ENCODE assay signal across 20 cellular contexts in the genomic region with DNA sequence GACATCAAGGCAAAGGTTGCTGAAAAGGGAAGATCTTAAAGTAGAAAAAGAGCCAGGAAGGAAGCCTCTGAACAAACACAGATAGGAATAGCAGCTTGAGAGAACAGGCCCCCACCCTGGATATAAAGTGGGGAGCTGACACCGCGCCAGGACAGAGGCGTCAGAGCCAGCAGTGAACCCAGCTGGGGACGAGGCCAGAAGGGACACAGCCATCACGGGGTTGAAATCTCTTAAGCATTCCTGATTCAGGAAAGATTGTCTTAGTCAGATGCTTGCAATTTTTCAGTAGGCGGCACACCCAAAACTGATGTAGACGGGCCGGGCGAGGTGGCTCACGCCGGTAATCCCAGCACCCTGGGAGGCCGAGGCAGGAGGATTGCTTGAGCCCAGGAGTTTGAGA.
DNase-seq lines count a peak whose midpoint lies in the region; ATAC-seq and TF ChIP-seq lines count a peak whose summit lies in the region.
"Had no signal": no experiment of that assay in that cellular context is flagged by ENCODE, and none has a peak within 500 bp of the region (broad histone marks: within the 10 kb centered on the region; RNA-seq: fewer than 3 reads in every experiment).

No MANE protein-coding gene starts in this region.

- H3K4me1 ChIP-seq in adrenal gland (replicated peaks in 1 of 2) (no peaks in the 10 kb centered on the region), heart left ventricle (peaks cover 0 to 32% (median 11%) of the 10 kb centered on the region in 12 donors), psoas muscle (no peaks in the 10 kb centered on the region)
- H3K4me1 ChIP-seq: left lung had no signal

- CTCF ChIA-PET in MCF 10A (lab: Yijun Ruan, JAX): no interaction called here

- H3K27me3 ChIP-seq in adrenal gland (no peaks in the 10 kb centered on the region), heart left ventricle (no peaks in the 10 kb centered on the region), psoas muscle (ENCODE audit: insufficient read depth in 3 of 3, low read length in 2 of 3) (no peaks in the 10 kb centered on the region)
- H3K27me3 ChIP-seq: left lung had no signal

- DNase-seq in EH (ENCODE audit: low read depth) (peak; percentile 81), adrenal gland (peak in 6 of 7 donors; percentile 23 to 69 (median 40)), heart left ventricle (peak; percentile 61 to 80 (median 75)), psoas muscle (peak; percentile 37 to 59), MCF 10A (ENCODE audit: unreplicated experiment) (no peak)
- DNase-seq: activated CD4-positive, CD25-positive, alpha-beta regulatory T cell treated with anti-CD3 and anti-CD28 coated beads, Interleukin-2, amount 50 U/mL, for 72 hours; AML-193; COR-L47; effector CD8-positive, alpha-beta T cell; H9; left lung; NCI-H1092 treated with DMSO at 0.1 percent for 48 hours; NCI-H526; stimulated activated CD4-positive, alpha-beta T cell treated with anti-CD3 and anti-CD28 coated beads, Interleukin-2, amount 100 ng/mL, for 24 hours; T-helper 2 cell had no signal

- peaks cover 5% of the 10 kb centered on the region for H3K27me3 Mint-ChIP-seq in MCF 10A (ENCODE audit: insufficient read depth, unreplicated experiment)

- no TSS peak for BruUV-seq in MCF 10A (replicated peaks; lab: Mats Ljungman, UMichigan)

- H3K36me3 Mint-ChIP-seq in MCF 10A (ENCODE audit: insufficient read depth, unreplicated experiment): no peaks in the 10 kb centered on the region

- no peaks in the 10 kb centered on the region for H3K4me1 Mint-ChIP-seq in MCF 10A (ENCODE audit: insufficient read depth, unreplicated experiment)
- H3K4me1 Mint-ChIP-seq: H9 had no signal

- WGBS in adrenal gland, 4 donors: 73 to 81% (median 76%) methylated on average over 11 to 12 of the region's 12 CpGs
- WGBS in heart left ventricle, 4 donors: 40 to 63% (median 52%) methylated on average over 12 of the region's 12 CpGs
- 23 to 38% (median 38%) methylated on average over 12 of the region's 12 CpGs for WGBS in psoas muscle, 3 donors

- no peak overlapping the region for H3K27ac Mint-ChIP-seq in MCF 10A (ENCODE audit: low read depth, unreplicated experiment)
- H3K27ac Mint-ChIP-seq: activated T-helper 2 cell treated with anti-CD3 and anti-CD28 coated beads, Interferon-gamma antibody, Interleukin-2, Interleukin-4, amounts not matched to agents 10 μg/mL and 5 μg/mL and 100 μg/mL, durations not matched to agents 14 hours and 24 hours and 36 hours had no signal

- H3K9me3 ChIP-seq in adrenal gland (replicated peaks in 1 of 3) (no peaks in the 10 kb centered on the region), heart left ventricle (peaks cover 0 to 5% (median 0%) of the 10 kb centered on the region in 12 donors), psoas muscle (no peaks in the 10 kb centered on the region)
- H3K9me3 ChIP-seq: left lung had no signal

- peak overlapping the region in 1 of 5 donors; percentile 68 for H3K27ac ChIP-seq in adrenal gland
- H3K27ac ChIP-seq in heart left ventricle: peak overlapping the region in 11 of 12 donors; percentile 26 to 80 (median 72)
- H3K27ac ChIP-seq in psoas muscle: no peak overlapping the region
- H3K27ac ChIP-seq: KMS-11 had no signal

- H3K4me3 ChIP-seq in adrenal gland (no peak overlapping the region), heart left ventricle (no peak overlapping the region), psoas muscle (no peak overlapping the region)
- H3K4me3 ChIP-seq: left lung had no signal

- no peak overlapping the region for H3K4me3 Mint-ChIP-seq in MCF 10A (ENCODE audit: unreplicated experiment)
- H3K4me3 Mint-ChIP-seq: H9 had no signal

- POLR2A ChIA-PET in MCF 10A (lab: Yijun Ruan, JAX): no interaction called here

- TF ChIP-seq POLR2A in adrenal gland (IDR thresholded peaks at IDR 0.05) (no peak), heart left ventricle (IDR thresholded peaks at IDR 0.05) (peak in 1 of 2 donors; percentile 14)

- ATAC-seq in heart left ventricle (peak; percentile 57 to 90 (median 83)), psoas muscle (peak in 2 of 4 donors; percentile 32 to 34), GM19395 (IDR thresholded peaks at IDR 0.05; ENCODE audit: unreplicated experiment) (no peak), GM21360 (IDR thresholded peaks at IDR 0.05; ENCODE audit: unreplicated experiment) (no peak), HG03108 (IDR thresholded peaks at IDR 0.05; ENCODE audit: unreplicated experiment) (no peak)
- ATAC-seq: left lung had no signal

- H3K9me3 Mint-ChIP-seq in MCF 10A (ENCODE audit: unreplicated experiment): no peaks in the 10 kb centered on the region
- H3K9me3 Mint-ChIP-seq: activated T-helper 2 cell treated with anti-CD3 and anti-CD28 coated beads, Interferon-gamma antibody, Interleukin-2, Interleukin-4, amounts not matched to agents 10 μg/mL and 5 μg/mL and 100 μg/mL, durations not matched to agents 14 hours and 24 hours and 36 hours; H9 had no signal

- TF ChIP-seq CTCF in adrenal gland (IDR thresholded peaks at IDR 0.05): no peak
- TF ChIP-seq CTCF in heart left ventricle (IDR thresholded peaks at IDR 0.05): no peak
- TF ChIP-seq CTCF in psoas muscle (IDR thresholded peaks at IDR 0.05): no peak
- TF ChIP-seq CTCF in MCF 10A (IDR thresholded peaks at IDR 0.05; ENCODE audit: unreplicated experiment): no peak

- H3K36me3 ChIP-seq in adrenal gland (replicated peaks in 1 of 2) (no peaks in the 10 kb centered on the region), heart left ventricle (no peaks in the 10 kb centered on the region), psoas muscle (ENCODE audit: insufficient read depth in 1 of 2, low read depth in 1 of 2) (no peaks in the 10 kb centered on the region)
- H3K36me3 ChIP-seq: left lung had no signal

- intact Hi-C loops in adrenal gland (cut with DNase I) (no loop called here), heart left ventricle (cut with DNase I) (loop anchor here in 1 of 10 donors (10.0 kb wide), 1 partner anchor 93 kb away; the partner anchor contains the start of gene PHLPP1), psoas muscle (cut with DNase I) (no loop called here), MCF 10A (cut with micrococcal nuclease) (no loop called here)

Comparison
In these comparisons a context has a peak if more than half of its experiments do, and no peak if none do; other contexts are left out.
1. ATAC-seq: peak in heart left ventricle (4 of 4); none in GM19395 (single experiment), GM21360 (single experiment) and HG03108 (single experiment).